ENCODE assay signal across 12 cellular contexts in the genomic region with DNA sequence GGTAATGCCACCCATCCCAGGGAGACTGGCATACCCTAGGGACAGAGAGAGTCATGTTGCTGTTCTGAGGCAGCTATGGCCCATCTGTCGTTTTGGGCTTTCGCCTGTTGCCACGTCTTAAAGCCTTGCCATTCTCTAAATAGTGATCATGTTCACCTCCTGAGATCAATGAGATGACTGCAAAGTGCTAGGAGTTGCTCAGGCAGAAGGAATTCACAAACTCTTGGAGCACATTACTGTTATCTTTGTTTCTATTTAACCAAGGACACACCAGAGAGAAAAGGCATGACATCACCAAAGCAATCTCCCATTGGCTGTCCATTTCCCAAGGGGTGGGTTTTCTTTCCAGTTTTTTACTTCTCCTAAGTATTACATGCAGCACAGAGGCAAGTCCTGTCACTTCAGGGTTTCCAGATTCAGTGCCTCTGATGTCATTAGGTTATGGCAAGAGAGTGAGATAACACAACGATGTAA. TPM values are rescaled to one million over a fixed set of nuclear protein-coding genes. Genes with fewer than 3 reads are reported as not detected.
DNase-seq lines count a peak whose midpoint lies in the region; ATAC-seq and TF ChIP-seq lines count a peak whose summit lies in the region.
"Had no signal": no experiment of that assay in that cellular context is flagged by ENCODE, and none has a peak within 500 bp of the region (broad histone marks: within the 10 kb centered on the region; RNA-seq: fewer than 3 reads in every experiment).

No MANE protein-coding gene starts in this region.

- DNase-seq in GM03348 (ENCODE audit: low spot score), result peak; percentile 62
- DNase-seq in SK-N-SH, result no peak
- no peak for DNase-seq in glutamatergic neuron
- peak; percentile 34 for DNase-seq in renal cortical epithelial cell (ENCODE audit: low read depth)
- DNase-seq in SJCRH30, result no peak
- DNase-seq in CD1c-positive myeloid dendritic cell (ENCODE audit: extremely low spot score), result no peak
- DNase-seq: activated CD4-positive, alpha-beta T cell treated with anti-CD3 and anti-CD28 coated beads for 36 hours; head of caudate nucleus; NCI-H1092 treated with DMSO at 0.1 percent for 48 hours; NCI-H774 had no signal

- H3K9ac ChIP-seq in SK-N-SH, result no peak overlapping the region

- H3K27me3 ChIP-seq in SK-N-SH (ENCODE audit: insufficient read depth) (no peaks in the 10 kb centered on the region), SJCRH30 (no peaks in the 10 kb centered on the region)

- POLR2A ChIA-PET in SK-N-SH (lab: Yijun Ruan, JAX), result no interaction called here

- H3K36me3 Mint-ChIP-seq in glutamatergic neuron (ENCODE audit: unreplicated experiment), result peaks cover 6% of the 10 kb centered on the region

- H3K4me3 ChIP-seq in SK-N-SH (ENCODE audit: low read depth in 2 of 2, low read length in 1 of 2) (no peak overlapping the region), SJCRH30 (no peak overlapping the region)

- 44% methylated on average over 4 of the region's 4 CpGs for WGBS in SK-N-SH (ENCODE audit: low lambda C conversion rate)

- peaks cover 1% of the 10 kb centered on the region for H3K27me3 Mint-ChIP-seq in glutamatergic neuron (ENCODE audit: unreplicated experiment)

- TF ChIP-seq CTCF in SK-N-SH (IDR thresholded peaks at IDR 0.05) (no peak), glutamatergic neuron (IDR thresholded peaks at IDR 0.05; ENCODE audit: partially characterized antibody, unreplicated experiment) (no peak)

- no peak overlapping the region for H2AFZ ChIP-seq in SK-N-SH (ENCODE audit: low read depth)

- H3F3A ChIP-seq in SK-N-SH (replicated peaks; ENCODE audit: insufficient read depth), result no peaks in the 10 kb centered on the region

- H4K20me1 ChIP-seq in SK-N-SH (ENCODE audit: insufficient read depth), result no peaks in the 10 kb centered on the region

- ATAC-seq in HG03469 (IDR thresholded peaks at IDR 0.05; ENCODE audit: unreplicated experiment), result no peak
- ATAC-seq: activated CD4-positive, alpha-beta T cell treated with anti-CD3 and anti-CD28 coated beads for 36 hours had no signal

- peaks cover 0 to 15% of the 10 kb centered on the region in 2 experiments; a peak in 2 of 4 replicates for H3K4me1 ChIP-seq in SK-N-SH (ENCODE audit: control insufficient read depth in 1 of 2, insufficient read depth in 2 of 2, low read depth in 1 of 2, low read length in 1 of 2)
- H3K4me1 ChIP-seq in SJCRH30, result peaks cover 16% of the 10 kb centered on the region

- H3K9me3 ChIP-seq in SK-N-SH (no peaks in the 10 kb centered on the region), SJCRH30 (replicated peaks) (no peaks in the 10 kb centered on the region)

- peak overlapping the region; percentile 36 for H3K27ac Mint-ChIP-seq in glutamatergic neuron (ENCODE audit: unreplicated experiment)
- H3K27ac Mint-ChIP-seq: activated CD4-positive, alpha-beta T cell treated with anti-CD3 and anti-CD28 coated beads for 36 hours had no signal

- peak overlapping the region; percentile 17 for H3K4me3 Mint-ChIP-seq in glutamatergic neuron (ENCODE audit: unreplicated experiment)
- H3K4me3 Mint-ChIP-seq: activated CD4-positive, alpha-beta T cell treated with anti-CD3 and anti-CD28 coated beads for 36 hours had no signal

- TF ChIP-seq EP300 in SK-N-SH (IDR thresholded peaks at IDR 0.05; ENCODE audit: borderline replicate concordance in 1 of 2, low read depth in 1 of 2, low read length in 1 of 2), result no peak

- H3K36me3 ChIP-seq in SK-N-SH (replicated peaks in 1 of 2; ENCODE audit: control insufficient read depth in 1 of 2, insufficient read depth in 2 of 2, low read length in 1 of 2), result no peaks in the 10 kb centered on the region
- H3K36me3 ChIP-seq in SJCRH30, result no peaks in the 10 kb centered on the region

- H3K27ac ChIP-seq in SK-N-SH (ENCODE audit: low read depth in 2 of 2, low read length in 1 of 2) (no peak overlapping the region), SJCRH30 (no peak overlapping the region)
- H3K27ac ChIP-seq: HL-60 had no signal

- H3K79me2 ChIP-seq in SK-N-SH (ENCODE audit: insufficient read depth), result no peaks in the 10 kb centered on the region

- CTCF ChIA-PET in SK-N-SH (lab: Yijun Ruan, JAX), result interaction anchor here (3.2 to 7.2 kb wide), 2 partner anchors 11 to 59 kb away, joined by 11 to 46 read pairs; no protein-coding TSS in a partner anchor

- H3K4me2 ChIP-seq in SK-N-SH, result no peak overlapping the region; the same call in 1 of the 2 replicates

- H3K9me2 ChIP-seq in SK-N-SH, result no peaks in the 10 kb centered on the region

- peaks cover 26% of the 10 kb centered on the region for H3K4me1 Mint-ChIP-seq in glutamatergic neuron (ENCODE audit: low read depth, unreplicated experiment)
- H3K4me1 Mint-ChIP-seq: activated CD4-positive, alpha-beta T cell treated with anti-CD3 and anti-CD28 coated beads for 36 hours had no signal

- H3K9me3 Mint-ChIP-seq in glutamatergic neuron (ENCODE audit: unreplicated experiment), result peaks cover 4% of the 10 kb centered on the region

- no peak for TF ChIP-seq RAD21 in SK-N-SH (IDR thresholded peaks at IDR 0.05; ENCODE audit: low read length)

TF ChIP-seq in SK-N-SH, 30 proteins besides CTCF, POLR2A, EP300 and RAD21:
- TF ChIP-seq FOXM1 (IDR thresholded peaks at IDR 0.05; ENCODE audit: low read depth) (no peak), FOSL2 (IDR thresholded peaks at IDR 0.05; ENCODE audit: borderline replicate concordance, low read depth) (0 out of 2 replicates have a peak, but pooled peaks have one; percentile 25)

RNA-seq across cellular contexts. Expression of a gene that starts 37.1 kb away (rescaled TPM):
- 5.0 and 6.8 TPM in 2 replicates for polyA plus RNA-seq in SK-N-SH (2012; rRNA removed)
- polyA plus RNA-seq in SK-N-SH (2012; cell fraction: cytosol; rRNA removed), result 8.3 and 9.2 TPM in 2 replicates
- polyA plus RNA-seq in SK-N-SH (2012; cell fraction: nucleus; rRNA removed), result 2.7 and 5.2 TPM in 2 replicates
- total RNA-seq in glutamatergic neuron (ENCODE audit: unreplicated experiment), result 22.6 TPM
- total RNA-seq in renal cortical epithelial cell, result 37.7 and 38.0 TPM in 2 replicates
- 26.3 and 26.8 TPM in 2 replicates for total RNA-seq in SJCRH30 (2014; rRNA removed; shearing (Covaris generic))

Comparison
In these comparisons a context has a peak if more than half of its experiments do, and no peak if none do; other contexts are left out.
1. DNase-seq: peak in GM03348 (single experiment) and renal cortical epithelial cell (single experiment); none in SK-N-SH (single experiment), glutamatergic neuron (single experiment), SJCRH30 (0 of 2) and CD1c-positive myeloid dendritic cell (single experiment).